In genomic region chr7:12714436-12714737, GRCh38 we compare ENCODE assay signal across 19 cellular contexts. TPM values are rescaled to one million over a fixed set of nuclear protein-coding genes. Genes with fewer than 3 reads are reported as not detected.
DNase-seq lines count a peak whose midpoint lies in the region; ATAC-seq, FAIRE-seq and TF ChIP-seq lines count a peak whose summit lies in the region.
"Had no signal": no experiment of that assay in that cellular context is flagged by ENCODE, and none has a peak within 500 bp of the region (broad histone marks: within the 10 kb centered on the region; RNA-seq: fewer than 3 reads in every experiment).

No MANE protein-coding gene starts in this region.

- H3K4ac ChIP-seq in H9 (ENCODE audit: low read depth, low read length), result no peak overlapping the region

- H3K4me1 ChIP-seq in A549, result peaks cover 75% of the 10 kb centered on the region
- peaks cover 6% of the 10 kb centered on the region for H3K4me1 ChIP-seq in HEK293 (ENCODE audit: control insufficient read depth, insufficient read depth, low read length)
- peaks cover 13% of the 10 kb centered on the region for H3K4me1 ChIP-seq in colonic mucosa
- peaks cover 45% of the 10 kb centered on the region for H3K4me1 ChIP-seq in neuron (ENCODE audit: insufficient read depth, low read length)
- H3K4me1 ChIP-seq in H9 (ENCODE audit: insufficient read depth, low read length), result peaks cover 6% of the 10 kb centered on the region; the same call in 1 of the 2 replicates
- H3K4me1 ChIP-seq: BE2C had no signal

- H4K5ac ChIP-seq in H9 (ENCODE audit: insufficient read length, low read depth, low read length), result no peak overlapping the region

- peaks cover 49 to 57% of the 10 kb centered on the region in 2 experiments for H3K4me1 Mint-ChIP-seq in H9

- TF ChIP-seq EP300 in A549 (IDR thresholded peaks at IDR 0.05), result no peak

- H3K9me3 ChIP-seq in A549 (no peaks in the 10 kb centered on the region), HEK293 (ENCODE audit: control insufficient read depth, insufficient read depth, low read depth, low read length) (no peaks in the 10 kb centered on the region), colonic mucosa (no peaks in the 10 kb centered on the region), neuron (ENCODE audit: low read length) (no peaks in the 10 kb centered on the region), H9 (ENCODE audit: control insufficient read depth, low read depth, low read length) (no peaks in the 10 kb centered on the region)
- H3K9me3 ChIP-seq: BE2C had no signal

- H2BK5ac ChIP-seq in H9 (ENCODE audit: insufficient read length, low read length), result no peak overlapping the region

- no peak overlapping the region for H3T11ph ChIP-seq in H9 (ENCODE audit: low read length)

- no peak overlapping the region for H2BK12ac ChIP-seq in H9 (ENCODE audit: insufficient read length, low read depth, low read length)

- H3K14ac ChIP-seq in H9 (ENCODE audit: insufficient read depth, low read length), result no peak overlapping the region

- CTCF ChIA-PET in A549 (lab: Yijun Ruan, JAX), result interaction anchor here (7.3 kb wide), 1 partner anchor 30 kb away, joined by 57 read pairs; the partner anchor contains the start of gene ARL4A
- CTCF ChIA-PET in HEK293 (lab: Yijun Ruan, JAX), result interaction anchor here (0.6 kb wide), 1 partner anchor 323 kb away, joined by 4 read pairs; no protein-coding TSS in a partner anchor

- H3K18ac ChIP-seq in H9 (ENCODE audit: insufficient read length, low read depth, low read length), result no peak overlapping the region

- H3K23ac ChIP-seq in H9 (ENCODE audit: insufficient read length, low read depth, low read length), result no peak overlapping the region

- no peak for FAIRE-seq in A549 (lab: Jason Lieb, UNC)

- WGBS in A549 (ENCODE audit: missing lambda C conversion rate), result 77% methylated on average over 1 of the region's 1 CpG
- no CpG with 5 or more reads among the region's 1 CpG for WGBS in H9 (ENCODE audit: extremely low coverage, insufficient read length, low lambda C conversion rate)

- no peak overlapping the region; a peak in 1 of 5 replicates for H3K4me3 Mint-ChIP-seq in H9
- H3K4me3 Mint-ChIP-seq: CD8-positive, alpha-beta T cell had no signal

- H3K36me3 ChIP-seq in HEK293 (ENCODE audit: control insufficient read depth in 2 of 2, insufficient read depth in 1 of 2, low read length in 2 of 2) (no peaks in the 10 kb centered on the region), colonic mucosa (no peaks in the 10 kb centered on the region), neuron (ENCODE audit: insufficient read depth, low read length) (no peaks in the 10 kb centered on the region)
- H3K36me3 ChIP-seq: BE2C had no signal

- H3K23me2 ChIP-seq in H9 (ENCODE audit: insufficient read length, low read depth, low read length, poor library complexity, severe bottlenecking), result peaks cover 4% of the 10 kb centered on the region

- no peaks in the 10 kb centered on the region for H3K79me2 ChIP-seq in H9 (ENCODE audit: insufficient read depth, low read length)

- peak overlapping the region; percentile 75 to 96 for H3K27ac ChIP-seq in A549
- no peak overlapping the region for H3K27ac ChIP-seq in HEK293 (ENCODE audit: extremely low read depth, low read depth, low read length)
- H3K27ac ChIP-seq in colonic mucosa, result peak overlapping the region; percentile 87
- no peak overlapping the region for H3K27ac ChIP-seq in H9 (ENCODE audit: insufficient read length, low read depth, low read length)

- no peak overlapping the region for H2BK120ac ChIP-seq in H9 (ENCODE audit: low read depth, low read length, poor library complexity, severe bottlenecking)

- H4K20me1 ChIP-seq in H9 (ENCODE audit: control insufficient read depth, insufficient read depth, insufficient read length), result no peaks in the 10 kb centered on the region

- POLR2A ChIA-PET in A549 (lab: Yijun Ruan, JAX), result interaction anchor here (3.9 kb wide), 1 partner anchor 28 kb away, joined by 43 read pairs; the partner anchor contains the start of gene ARL4A
- POLR2A ChIA-PET in HEK293 (lab: Yijun Ruan, JAX), result no interaction called here

- H2BK20ac ChIP-seq in H9 (ENCODE audit: low read depth, low read length, poor library complexity, severe bottlenecking), result no peak overlapping the region

- H3K56ac ChIP-seq in H9 (ENCODE audit: insufficient read length, low read depth, low read length), result no peak overlapping the region

- no peak for ATAC-seq in A549
- ATAC-seq: CD8-positive, alpha-beta T cell; PC-3 had no signal

- no peak overlapping the region for H4K91ac ChIP-seq in H9 (ENCODE audit: insufficient read length, low read depth, low read length)

- H2AFZ ChIP-seq in neuron (ENCODE audit: low read depth, low read length) (no peak overlapping the region), H9 (ENCODE audit: low read length) (no peak overlapping the region)

- TF ChIP-seq RAD21 in A549 (conservative IDR thresholded peaks at IDR 0.05 in 1 of 2, IDR thresholded peaks at IDR 0.05 in 1 of 2), result no peak

- no peak overlapping the region for H2BK15ac ChIP-seq in H9 (ENCODE audit: low read depth, low read length)

- intact Hi-C loops in colonic mucosa (cut with DNase I), result no loop called here

- H3K79me1 ChIP-seq in H9 (ENCODE audit: insufficient read depth, low read depth, low read length, poor library complexity, severe bottlenecking), result no peaks in the 10 kb centered on the region

- H3K27me3 ChIP-seq in colonic mucosa (no peaks in the 10 kb centered on the region), neuron (ENCODE audit: insufficient read depth, low read length) (no peaks in the 10 kb centered on the region), H9 (ENCODE audit: insufficient read depth, low read length) (no peaks in the 10 kb centered on the region)
- H3K27me3 ChIP-seq: BE2C had no signal

- H3K36me3 Mint-ChIP-seq in H9 (ENCODE audit: insufficient read depth in 1 of 3, low read depth in 3 of 3), result no peaks in the 10 kb centered on the region
- H3K36me3 Mint-ChIP-seq: CD8-positive, alpha-beta T cell had no signal

- TF ChIP-seq CTCF in A549 (IDR thresholded peaks at IDR 0.05) (no peak), HEK293 (tag by site-specific recombination; IDR thresholded peaks at IDR 0.05) (no peak), colonic mucosa (IDR thresholded peaks at IDR 0.05) (no peak), H9 (conservative IDR thresholded peaks at IDR 0.05) (no peak)

- H3K27me3 Mint-ChIP-seq in H9 (ENCODE audit: low read depth), result peaks cover 9% of the 10 kb centered on the region; the same call in 1 of the 2 replicates

- H3K4me2 ChIP-seq in A549 (peak overlapping the region; percentile 93), H9 (ENCODE audit: insufficient read depth, insufficient read length, low read length) (no peak overlapping the region)

- no peak for TF ChIP-seq POLR2A in A549 (IDR thresholded peaks at IDR 0.05; ENCODE audit: low read length)

- H3K9ac ChIP-seq in colonic mucosa (ENCODE audit: low read depth in 2 of 2, low read length in 2 of 2) (no peak overlapping the region), H9 (ENCODE audit: extremely low read depth, insufficient read length, low read length) (no peak overlapping the region)

- DNase-seq in A549 (ENCODE audit: low read depth in 1 of 2, low spot score in 1 of 2), result no peak
- DNase-seq in colonic mucosa, result no peak
- no peak for DNase-seq in effector CD8-positive, alpha-beta T cell (lab: John Stamatoyannopoulos, UW)
- no peak for DNase-seq in SKM-1 (lab: John Stamatoyannopoulos, UW; ENCODE audit: unreplicated experiment)
- DNase-seq in H9, result no peak
- DNase-seq: BE2C; CD8-positive, alpha-beta T cell; DND-41; GF-D8; GM23248; MM.1S; NCI-H1105 treated with DMSO at 0.1 percent for 48 hours; NCI-H187; NCI-H2171; NCI-H446 treated with DMSO at 0.1 percent for 48 hours; NCI-H748 treated with DMSO at 0.1 percent for 48 hours; PC-3 had no signal

- H2AK5ac ChIP-seq in H9 (ENCODE audit: insufficient read length, low read length), result no peak overlapping the region

- H4K8ac ChIP-seq in H9 (replicated peaks; ENCODE audit: insufficient read length, low read depth, low read length), result no peak overlapping the region

- no peak overlapping the region for H3K27ac Mint-ChIP-seq in H9

- peaks cover 0 to 2% of the 10 kb centered on the region in 2 experiments; a peak in 2 of 5 replicates for H3K9me3 Mint-ChIP-seq in H9
- H3K9me3 Mint-ChIP-seq: CD8-positive, alpha-beta T cell had no signal

- H3K4me3 ChIP-seq in A549, result peak overlapping the region; percentile 44; the same call in 1 of the 3 replicates
- no peak overlapping the region for H3K4me3 ChIP-seq in HEK293 (ENCODE audit: low read depth, low read length)
- H3K4me3 ChIP-seq in colonic mucosa, result no peak overlapping the region
- peak overlapping the region; percentile 43 for H3K4me3 ChIP-seq in neuron (ENCODE audit: low read length)

TF ChIP-seq in A549, 52 proteins besides CTCF, POLR2A, EP300 and RAD21 (continues in another document):
- TF ChIP-seq E2F6 (IDR thresholded peaks at IDR 0.05; ENCODE audit: borderline replicate concordance, low read depth), result no peak

TF ChIP-seq in HEK293, 187 proteins besides CTCF, POLR2A, EP300 and RAD21 (continues in another document):
- no peak for TF ChIP-seq ZNF133 (tag by site-specific recombination; IDR thresholded peaks at IDR 0.05)
- no peak for TF ChIP-seq ZBTB1 (tag by site-specific recombination; IDR thresholded peaks at IDR 0.05)

RNA-seq across cellular contexts. Expression of gene ARL4A, which starts 27.0 kb away (rescaled TPM):
- polyA plus RNA-seq in A549 (2011; rRNA removed) (58.9 and 76.1 TPM in 2 replicates), A549 (2017; fragmentation: RNase III; extraction: RNeasy Plus Mini Kit Qiagen cat#74134 plus additional on column Dnase treatment) (51.9 to 59.4 TPM (median 53.6 TPM) in 3 replicates)
- 16.7 and 20.5 TPM in 2 replicates for polyA plus RNA-seq in A549 (2012; cell fraction: cytosol; rRNA removed)
- 7.5 and 11.4 TPM in 2 replicates for polyA plus RNA-seq in A549 (2012; cell fraction: nucleus; rRNA removed)
- 17.4 and 22.3 TPM in 2 replicates for polyA minus RNA-seq in A549 (2011; rRNA and poly(A)+ RNA removed)
- total RNA-seq in colonic mucosa (10 to 100 TPM; 27.5 to 88.8 TPM), H9 (2021) (36.3 and 39.4 TPM in 2 replicates)

Comparison
In these comparisons a context has a peak if more than half of its experiments do, and no peak if none do; other contexts are left out.
1. H3K27ac ChIP-seq: peak in A549 (2 of 2) and colonic mucosa (single experiment); none in HEK293 (single experiment) and H9 (single experiment).
2. H3K4me3 ChIP-seq: peak in A549 (single experiment) and neuron (single experiment); none in HEK293 (single experiment) and colonic mucosa (single experiment).
3. Of the 5 proteins assayed by ChIP-seq in both HEK293 and A549: peak only in HEK293: REST; only in A549: none; in both: none; in neither: 4.